Comparison of ENCODE assay signal across 8 cellular contexts in the genomic region with DNA sequence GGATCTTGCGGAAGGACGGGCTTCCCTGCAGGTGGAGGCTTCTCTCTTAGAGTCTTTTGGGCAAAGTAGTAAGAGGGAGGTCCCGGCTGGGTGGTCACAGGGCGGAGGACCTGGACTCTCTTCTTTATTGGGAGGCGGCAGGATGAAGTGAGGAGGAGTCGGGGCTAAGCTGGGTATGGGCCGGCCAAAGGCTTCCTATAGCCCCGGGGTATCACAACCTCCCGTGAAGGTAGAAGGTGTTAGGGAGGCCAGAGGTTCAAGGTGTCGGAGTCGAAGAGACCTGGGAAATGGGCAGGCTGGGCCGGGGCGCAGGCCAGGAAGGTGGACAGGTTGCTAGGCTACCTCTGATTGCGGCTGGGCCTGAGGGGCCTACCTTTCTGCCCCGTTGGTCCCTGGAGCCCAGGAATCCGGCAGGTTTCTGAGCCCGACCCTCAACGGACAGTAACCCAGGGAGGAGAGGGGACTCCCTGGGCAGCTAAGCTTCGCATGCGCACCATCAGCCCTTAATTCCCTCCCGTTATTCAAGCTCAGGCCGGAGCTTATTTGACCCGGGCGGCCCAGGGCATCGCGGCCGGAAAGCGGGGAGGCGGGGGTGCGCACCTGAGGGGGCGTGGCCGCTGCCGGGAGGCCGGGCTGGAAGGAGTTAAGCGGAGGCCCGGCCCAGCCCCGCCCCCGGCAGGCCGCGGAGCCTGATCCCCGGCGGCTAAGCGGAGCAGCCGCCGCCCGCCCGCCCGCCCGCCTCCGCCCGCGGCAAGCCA. TPM values are rescaled to one million over a fixed set of nuclear protein-coding genes. Genes with fewer than 3 reads are reported as not detected.
DNase-seq lines count a peak whose midpoint lies in the region; ATAC-seq and TF ChIP-seq lines count a peak whose summit lies in the region.

A gene with protein sequence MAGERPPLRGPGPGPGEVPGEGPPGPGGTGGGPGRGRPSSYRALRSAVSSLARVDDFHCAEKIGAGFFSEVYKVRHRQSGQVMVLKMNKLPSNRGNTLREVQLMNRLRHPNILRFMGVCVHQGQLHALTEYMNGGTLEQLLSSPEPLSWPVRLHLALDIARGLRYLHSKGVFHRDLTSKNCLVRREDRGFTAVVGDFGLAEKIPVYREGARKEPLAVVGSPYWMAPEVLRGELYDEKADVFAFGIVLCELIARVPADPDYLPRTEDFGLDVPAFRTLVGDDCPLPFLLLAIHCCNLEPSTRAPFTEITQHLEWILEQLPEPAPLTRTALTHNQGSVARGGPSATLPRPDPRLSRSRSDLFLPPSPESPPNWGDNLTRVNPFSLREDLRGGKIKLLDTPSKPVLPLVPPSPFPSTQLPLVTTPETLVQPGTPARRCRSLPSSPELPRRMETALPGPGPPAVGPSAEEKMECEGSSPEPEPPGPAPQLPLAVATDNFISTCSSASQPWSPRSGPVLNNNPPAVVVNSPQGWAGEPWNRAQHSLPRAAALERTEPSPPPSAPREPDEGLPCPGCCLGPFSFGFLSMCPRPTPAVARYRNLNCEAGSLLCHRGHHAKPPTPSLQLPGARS (plus strand): TSS at position 685 of the 758 bp plus-strand sequence. CDS start 358 bp downstream, outside the sequence.

- H3K36me3 ChIP-seq in KMS-11 (ENCODE audit: insufficient read depth) (no peaks in the 10 kb centered on the region), suprapubic skin (peaks cover 25% of the 10 kb centered on the region)

- WGBS in suprapubic skin: under 1% methylated on average over 15 of the region's 52 CpGs

- no peak for TF ChIP-seq EP300 in suprapubic skin (IDR thresholded peaks at IDR 0.05)

- H2AFZ ChIP-seq in KMS-11 (ENCODE audit: low read depth): peak within 1 kb of the TSS; percentile 84

- H3K9me3 Mint-ChIP-seq in activated naive CD4-positive, alpha-beta T cell treated with anti-CD3 and anti-CD28 coated beads, Interleukin-2, amount 50 U/mL, for 72 hours: peaks cover 0 to 8% of the 10 kb centered on the region in 2 donors
- H3K9me3 Mint-ChIP-seq in glutamatergic neuron (ENCODE audit: unreplicated experiment): peaks cover 10% of the 10 kb centered on the region

- peaks cover 4% of the 10 kb centered on the region for H3K4me1 ChIP-seq in KMS-11 (ENCODE audit: low read depth, poor library complexity, severe bottlenecking)
- H3K4me1 ChIP-seq in suprapubic skin: peaks cover 42% of the 10 kb centered on the region

- peaks cover 5% of the 10 kb centered on the region for H3K4me1 Mint-ChIP-seq in glutamatergic neuron (ENCODE audit: low read depth, unreplicated experiment)

- DNase-seq in DMS79 (lab: John Stamatoyannopoulos, UW): peak; percentile 57
- DNase-seq in SKM-1 (lab: John Stamatoyannopoulos, UW; ENCODE audit: unreplicated experiment): peak; percentile 19
- DNase-seq in activated naive CD4-positive, alpha-beta T cell treated with anti-CD3 and anti-CD28 coated beads, Interleukin-2, amount 50 U/mL, for 72 hours (ENCODE audit: low spot score in 2 of 2): peak; percentile 89
- peak; percentile 83 for DNase-seq in glutamatergic neuron
- DNase-seq in omental fat pad (ENCODE audit: low spot score): no peak
- DNase-seq in suprapubic skin (ENCODE audit: low spot score in 2 of 2): peak; percentile 86

- TF ChIP-seq POLR2A in suprapubic skin (IDR thresholded peaks at IDR 0.05): no peak

- ATAC-seq in GM21737 (IDR thresholded peaks at IDR 0.05; ENCODE audit: unreplicated experiment): peak; percentile 47
- ATAC-seq in activated naive CD4-positive, alpha-beta T cell treated with anti-CD3 and anti-CD28 coated beads, Interleukin-2, amount 50 U/mL, for 72 hours: peak; percentile 53 to 59
- ATAC-seq in omental fat pad (ENCODE audit: low FRiP score): peak; percentile 52

- H3K4me2 ChIP-seq in KMS-11: peak within 1 kb of the TSS; percentile 91

- H3K9me3 ChIP-seq in suprapubic skin: no peaks in the 10 kb centered on the region

- peak within 1 kb of the TSS; percentile 99 for H3K4me3 Mint-ChIP-seq in glutamatergic neuron (ENCODE audit: unreplicated experiment)

- H4K20me1 ChIP-seq in KMS-11 (ENCODE audit: insufficient read depth): no peaks in the 10 kb centered on the region

- H3K27ac ChIP-seq in KMS-11: peak within 1 kb of the TSS; percentile 61
- peak within 1 kb of the TSS; percentile 95 for H3K27ac ChIP-seq in suprapubic skin

- peaks cover 6% of the 10 kb centered on the region for H3K27me3 Mint-ChIP-seq in glutamatergic neuron (ENCODE audit: unreplicated experiment)

- TF ChIP-seq CTCF in KMS-11 (conservative IDR thresholded peaks at IDR 0.05; ENCODE audit: low read depth, low read length) (no peak), glutamatergic neuron (IDR thresholded peaks at IDR 0.05; ENCODE audit: partially characterized antibody, unreplicated experiment) (no peak), omental fat pad (IDR thresholded peaks at IDR 0.05) (no peak), suprapubic skin (IDR thresholded peaks at IDR 0.05) (no peak)

- no peak within 1 kb of the TSS for H3K4me3 ChIP-seq in KMS-11 (IDR thresholded peaks at IDR 0.05; ENCODE audit: insufficient read depth, low read depth, low read length)
- H3K4me3 ChIP-seq in suprapubic skin: peak within 1 kb of the TSS; percentile 91

- peaks cover 15 to 22% of the 10 kb centered on the region in 2 donors for H3K36me3 Mint-ChIP-seq in activated naive CD4-positive, alpha-beta T cell treated with anti-CD3 and anti-CD28 coated beads, Interleukin-2, amount 50 U/mL, for 72 hours
- no peaks in the 10 kb centered on the region for H3K36me3 Mint-ChIP-seq in glutamatergic neuron (ENCODE audit: unreplicated experiment)

- peak within 1 kb of the TSS; percentile 42; the same call in 1 of the 2 replicates for H3K9ac ChIP-seq in KMS-11

- H3K27ac Mint-ChIP-seq in activated naive CD4-positive, alpha-beta T cell treated with anti-CD3 and anti-CD28 coated beads, Interleukin-2, amount 50 U/mL, for 72 hours: peak within 1 kb of the TSS; percentile 96 to 100
- peak within 1 kb of the TSS; percentile 90 for H3K27ac Mint-ChIP-seq in glutamatergic neuron (ENCODE audit: unreplicated experiment)

- H3K79me2 ChIP-seq in KMS-11 (ENCODE audit: insufficient read depth, low read depth): no peaks in the 10 kb centered on the region

- H3K27me3 ChIP-seq in KMS-11 (ENCODE audit: insufficient read depth, low read depth): no peaks in the 10 kb centered on the region
- H3K27me3 ChIP-seq in suprapubic skin: no peaks in the 10 kb centered on the region

RNA-seq across cellular contexts. Expression of the gene that starts here (rescaled TPM):
- total RNA-seq in activated naive CD4-positive, alpha-beta T cell treated with anti-CD3 and anti-CD28 coated beads, Interleukin-2, amount 50 U/mL, for 72 hours: 10 to 100 TPM; 19.4 to 61.3 TPM
- total RNA-seq in glutamatergic neuron (ENCODE audit: unreplicated experiment): 28.7 TPM
- 10 to 100 TPM; 29.6 to 53.0 (median 36.5) TPM for total RNA-seq in omental fat pad
- 10 to 100 TPM; 34.1 to 50.7 (median 46.5) TPM for total RNA-seq in suprapubic skin
